In the genomic region with DNA sequence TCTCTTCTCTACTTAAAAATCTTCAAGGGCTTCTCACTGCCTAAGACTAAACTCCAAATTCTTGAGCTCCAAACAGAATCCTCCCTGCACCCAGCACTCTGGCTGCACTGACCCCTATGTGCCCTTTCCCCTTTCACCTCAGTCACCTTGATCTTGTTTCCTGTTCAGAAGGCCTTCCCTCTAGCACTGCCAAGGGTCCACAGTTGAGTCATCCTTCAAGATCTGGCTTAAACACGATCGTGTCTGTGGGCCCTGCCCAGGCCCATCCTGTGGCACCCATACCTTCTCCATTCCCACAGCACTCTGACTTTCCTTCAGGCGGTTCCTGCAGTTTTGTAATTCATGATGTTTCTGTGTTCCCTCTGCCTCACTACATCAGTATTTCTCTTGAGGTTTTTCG, we compare ENCODE assay signal across 26 cellular contexts.
"Had no signal": no experiment of that assay in that cellular context is flagged by ENCODE, and none has a peak within 500 bp of the region (broad histone marks: within the 10 kb centered on the region; RNA-seq: fewer than 3 reads in every experiment).

No MANE protein-coding gene starts in this region.

- H3K27me3 ChIP-seq: body of pancreas, esophagus muscularis mucosa, foreskin keratinocyte, heart right ventricle, left lung, spleen, tibial nerve had no signal

- H3K27ac ChIP-seq: body of pancreas, esophagus muscularis mucosa, foreskin keratinocyte, left lung, parathyroid adenoma, spleen, tibial nerve had no signal

- H3K9me3 ChIP-seq: body of pancreas, esophagus muscularis mucosa, heart right ventricle, left lung, spleen, tibial nerve had no signal

- H3K36me3 Mint-ChIP-seq: activated naive CD8-positive, alpha-beta T cell; naive B cell had no signal

- H3K4me3 Mint-ChIP-seq: activated naive CD8-positive, alpha-beta T cell; naive B cell; neural crest cell; T-helper 2 cell treated with Interferon-gamma antibody and Interleukin-4, amounts not matched to agents 5 μg/mL and 100 μg/mL, for 36 hours had no signal

- H3K4me3 ChIP-seq: body of pancreas, esophagus muscularis mucosa, heart right ventricle, left lung, spleen, tibial nerve had no signal

- H2AFZ ChIP-seq: parathyroid adenoma had no signal

- H3K4me1 ChIP-seq: body of pancreas, foreskin keratinocyte, left lung had no signal

- DNase-seq: activated CD4-positive, alpha-beta T cell treated with anti-CD3 and anti-CD28 coated beads for 48 hours; activated CD4-positive, alpha-beta T cell treated with anti-CD3 and anti-CD28 coated beads, Interleukin-2, amount 50 U/mL, for 48 hours; activated CD8-positive, alpha-beta memory T cell treated with anti-CD3 and anti-CD28 coated beads for 24 hours; activated effector memory CD4-positive, alpha-beta T cell treated with Interleukin-2 at 50 U/mL for 16 hours; activated naive CD4-positive, alpha-beta T cell treated with Interleukin-2 at 50 U/mL for 16 hours; anterior cingulate cortex; body of pancreas; dermis blood vessel endothelial cell; effector CD4-positive, alpha-beta T cell; heart right ventricle; kidney glomerular epithelial cell; left lung; naive B cell; nucleus accumbens; right cardiac atrium; spleen; stimulated activated naive CD4-positive, alpha-beta T cell treated with Interleukin-2 at 50 U/mL for 16 hours; T-helper 1 cell had no signal

- H3K4me1 Mint-ChIP-seq: naive B cell had no signal

- H3K9me3 Mint-ChIP-seq: naive B cell; neural crest cell; T-helper 2 cell treated with Interferon-gamma antibody and Interleukin-4, amounts not matched to agents 5 μg/mL and 100 μg/mL, for 36 hours had no signal

- ATAC-seq: activated CD4-positive, CD25-positive, alpha-beta regulatory T cell treated with anti-CD3 and anti-CD28 coated beads, Interleukin-2, amount 50 U/mL, for 24 hours; body of pancreas; foreskin keratinocyte; left lung; right cardiac atrium had no signal

- H3K27ac Mint-ChIP-seq: activated naive CD8-positive, alpha-beta T cell; naive B cell; T-helper 2 cell treated with Interferon-gamma antibody and Interleukin-4, amounts not matched to agents 5 μg/mL and 100 μg/mL, for 36 hours had no signal

- H3K36me3 ChIP-seq: esophagus muscularis mucosa, heart right ventricle, left lung, spleen, tibial nerve had no signal

- H3K79me2 ChIP-seq: parathyroid adenoma had no signal

- H3K27me3 Mint-ChIP-seq: naive B cell had no signal
